Comparison of ENCODE assay signal across 8 cellular contexts in the genomic region with DNA sequence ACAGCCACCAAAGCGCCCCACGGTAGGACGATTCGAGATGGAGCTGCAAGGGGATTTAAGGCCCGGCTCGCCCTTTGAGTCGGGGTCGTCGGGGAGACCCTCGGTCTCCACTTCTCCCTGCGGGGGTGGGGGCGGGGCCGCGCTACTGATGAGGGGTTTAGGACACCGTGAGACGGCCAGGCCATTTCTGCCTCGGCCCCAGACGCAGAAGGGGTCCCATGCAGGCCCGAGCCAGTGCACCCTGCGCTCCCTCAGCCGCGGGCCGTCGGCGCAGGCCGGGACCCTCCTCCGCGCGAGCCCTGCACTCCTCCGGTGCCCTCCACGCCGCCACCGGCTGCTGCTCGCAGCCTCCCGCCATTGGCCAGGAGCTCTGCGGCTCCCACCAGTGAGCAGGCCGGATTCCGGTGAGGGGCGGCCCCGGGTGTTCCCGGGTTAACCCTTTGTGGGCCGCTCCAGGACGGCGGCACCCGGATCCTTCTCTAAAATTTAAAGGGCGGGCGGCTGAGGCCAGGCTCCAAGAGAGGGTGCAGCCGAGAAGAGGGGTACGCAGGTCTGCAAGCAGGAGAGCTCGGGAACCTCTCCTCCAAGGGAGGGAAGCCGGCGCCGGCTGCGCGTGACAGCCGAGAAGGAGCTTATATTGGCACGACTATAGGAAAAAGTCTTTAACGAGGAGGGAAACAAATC. TPM values are rescaled to one million over a fixed set of nuclear protein-coding genes. Genes with fewer than 3 reads are reported as not detected.
DNase-seq lines count a peak whose midpoint lies in the region; ATAC-seq, FAIRE-seq and TF ChIP-seq lines count a peak whose summit lies in the region.

No MANE protein-coding gene starts in this region.

- no peak for FAIRE-seq in GM12892 (lab: Jason Lieb, UNC)
- no peak for FAIRE-seq in frontal cortex (lab: Jason Lieb, UNC)

- H3K9ac ChIP-seq in neuronal stem cell (ENCODE audit: low read depth, low read length, poor library complexity) (peak overlapping the region; percentile 75), stomach smooth muscle (ENCODE audit: low read length in 2 of 2) (peak overlapping the region; percentile 47 to 63)

- peak overlapping the region; percentile 46 to 79 for H3K4me3 ChIP-seq in neuronal stem cell (ENCODE audit: low read length in 2 of 2)
- H3K4me3 ChIP-seq in stomach smooth muscle (ENCODE audit: low read length in 2 of 2) = peak overlapping the region; percentile 81 to 82

- peak; percentile 76 for DNase-seq in GM12892 (ENCODE audit: insufficient read length)
- peak; percentile 52 for DNase-seq in RPMI8226
- peak; percentile 69 for DNase-seq in activated gamma-delta T cell treated with Interleukin-2 at 50 U/mL for 16 hours
- DNase-seq in frontal cortex (ENCODE audit: low spot score in 2 of 2) = peak; percentile 83 to 96
- DNase-seq in neuronal stem cell (ENCODE audit: low spot score) = peak; percentile 73

- no peak overlapping the region for H3K4ac ChIP-seq in neuronal stem cell (ENCODE audit: low read length)

- H4K91ac ChIP-seq in neuronal stem cell (ENCODE audit: low read depth, low read length, poor library complexity) = no peak overlapping the region

- H3K18ac ChIP-seq in neuronal stem cell (ENCODE audit: low read length) = peak overlapping the region; percentile 92

- H3K27ac ChIP-seq in neuronal stem cell (replicated peaks; ENCODE audit: low read length) (peak overlapping the region; percentile 77), stomach smooth muscle (ENCODE audit: low read length) (no peak overlapping the region)

- H2AFZ ChIP-seq in neuronal stem cell (ENCODE audit: low read length) = peak overlapping the region; percentile 98

- ATAC-seq in HG03432 (IDR thresholded peaks at IDR 0.05; ENCODE audit: unreplicated experiment) (peak; percentile 82), GM18519 (IDR thresholded peaks at IDR 0.05; ENCODE audit: low FRiP score, unreplicated experiment) (no peak)

- H3K14ac ChIP-seq in neuronal stem cell (ENCODE audit: low read length) = no peak overlapping the region

- H4K8ac ChIP-seq in neuronal stem cell (ENCODE audit: low read depth, low read length) = no peak overlapping the region

- WGBS in neuronal stem cell (ENCODE audit: extremely low coverage in 2 of 2, insufficient read length in 2 of 2, insufficient replicate concordance in 1 of 2), 2 donors = no CpG with 5 or more reads among the region's 58 CpGs

- H2BK5ac ChIP-seq in neuronal stem cell (ENCODE audit: low read length) = peak overlapping the region; percentile 44

- no peak overlapping the region for H2BK120ac ChIP-seq in neuronal stem cell (ENCODE audit: low read depth, low read length)

- H3K36me3 ChIP-seq in neuronal stem cell (replicated peaks in 1 of 2; ENCODE audit: control insufficient read depth in 2 of 2, insufficient read depth in 2 of 2, low read length in 2 of 2) = no peaks in the 10 kb centered on the region
- no peaks in the 10 kb centered on the region for H3K36me3 ChIP-seq in stomach smooth muscle (ENCODE audit: control insufficient read depth in 2 of 2, insufficient read depth in 2 of 2, low read length in 2 of 2)

- H3K4me2 ChIP-seq in neuronal stem cell (ENCODE audit: insufficient read depth, low read length, poor library complexity, severe bottlenecking) = peak overlapping the region; percentile 83

- no peaks in the 10 kb centered on the region for H3K79me1 ChIP-seq in neuronal stem cell (ENCODE audit: low read depth, low read length)

- no peak for TF ChIP-seq POLR2A in GM12892 (IDR thresholded peaks at IDR 0.05; ENCODE audit: low read depth, low read length)

- peak overlapping the region; percentile 45 for H3K23ac ChIP-seq in neuronal stem cell (ENCODE audit: low read depth, low read length, poor library complexity)

- H2AK5ac ChIP-seq in neuronal stem cell (ENCODE audit: low read depth, low read length) = peak overlapping the region; percentile 96

- H2BK12ac ChIP-seq in neuronal stem cell (ENCODE audit: low read length) = no peak overlapping the region

- H3K9me3 ChIP-seq in neuronal stem cell (replicated peaks in 1 of 2; ENCODE audit: control insufficient read depth in 2 of 2, insufficient read depth in 1 of 2, low read depth in 1 of 2, low read length in 2 of 2) (no peaks in the 10 kb centered on the region), stomach smooth muscle (ENCODE audit: control insufficient read depth in 2 of 2, low read length in 2 of 2) (no peaks in the 10 kb centered on the region)

- H3K27me3 ChIP-seq in neuronal stem cell (ENCODE audit: control insufficient read depth in 3 of 3, insufficient read depth in 3 of 3, low read depth in 1 of 3, low read length in 3 of 3) = peaks cover 0 to 53% (median 5%) of the 10 kb centered on the region in 3 experiments
- H3K27me3 ChIP-seq in stomach smooth muscle (ENCODE audit: control insufficient read depth in 1 of 2, insufficient read depth in 2 of 2, low read length in 2 of 2) = peaks cover 0 to 5% of the 10 kb centered on the region in 2 donors

- peaks cover 11 to 41% of the 10 kb centered on the region in 2 donors for H3K4me1 ChIP-seq in neuronal stem cell (ENCODE audit: control insufficient read depth in 2 of 2, insufficient read depth in 1 of 2, low read depth in 1 of 2, low read length in 2 of 2)
- peaks cover 39% of the 10 kb centered on the region for H3K4me1 ChIP-seq in stomach smooth muscle (ENCODE audit: control insufficient read depth, insufficient read depth, low read length)

- H2BK15ac ChIP-seq in neuronal stem cell (ENCODE audit: low read length) = peak overlapping the region; percentile 97

RNA-seq across cellular contexts. Expression of gene CREB3L1, which starts 18.0 kb away (rescaled TPM):
- polyA plus RNA-seq in GM12892 (2012; ENCODE audit: missing spikeins) = 1.6 TPM
- total RNA-seq in frontal cortex = 0.41 TPM
- 8.4 TPM for polyA plus RNA-seq in neuronal stem cell (2013, experiment 1 of 2)
- 8.8 TPM for polyA plus RNA-seq in neuronal stem cell (2013, experiment 2 of 2)

RNA-seq across cellular contexts. Expression of gene DGKZ, which starts 51.8 kb away (rescaled TPM):
- 11.6 TPM for polyA plus RNA-seq in GM12892 (2012; ENCODE audit: missing spikeins)
- total RNA-seq in frontal cortex = 43.2 TPM
- 33.3 TPM for polyA plus RNA-seq in neuronal stem cell (2013, experiment 1 of 2)
- polyA plus RNA-seq in neuronal stem cell (2013, experiment 2 of 2) = 32.3 TPM
